1 cellular context compared by ENCODE assay signal in the genomic region with DNA sequence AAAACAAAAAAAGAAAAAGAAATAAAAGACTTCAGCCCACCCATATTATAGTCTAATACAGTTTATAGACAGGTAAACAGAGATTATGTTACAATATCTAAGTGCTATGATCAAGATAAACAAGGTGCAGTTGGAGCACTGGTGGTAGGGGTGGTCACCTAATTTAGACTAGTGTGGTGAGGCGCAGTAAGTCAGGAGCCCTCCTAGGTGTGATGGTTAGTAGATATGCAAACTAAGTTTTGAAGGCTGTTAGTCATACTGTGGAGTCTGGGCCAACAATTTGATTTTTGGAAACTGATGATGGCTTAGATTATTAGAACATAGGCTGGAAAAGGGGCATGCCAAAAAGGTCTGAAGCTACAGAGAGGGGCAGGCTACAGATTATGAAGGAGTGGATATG.
TF ChIP-seq lines count a peak whose summit lies in the region.

No MANE protein-coding gene starts in this region.

TF ChIP-seq in K562, 482 proteins besides CTCF, POLR2A, EP300 and RAD21 (continued from another document):
- TF ChIP-seq, protein P1, sequence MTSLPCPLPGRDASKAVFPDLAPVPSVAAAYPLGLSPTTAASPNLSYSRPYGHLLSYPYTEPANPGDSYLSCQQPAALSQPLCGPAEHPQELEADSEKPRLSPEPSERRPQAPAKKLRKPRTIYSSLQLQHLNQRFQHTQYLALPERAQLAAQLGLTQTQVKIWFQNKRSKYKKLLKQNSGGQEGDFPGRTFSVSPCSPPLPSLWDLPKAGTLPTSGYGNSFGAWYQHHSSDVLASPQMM (CRISPR knock-in tag; IDR thresholded peaks at IDR 0.05), result no peak
- TF ChIP-seq BHLHE40 (IDR thresholded peaks at IDR 0.05; ENCODE audit: low read length) (no peak), NFXL1 (CRISPR knock-in tag; IDR thresholded peaks at IDR 0.05) (no peak), ZNF133 (CRISPR knock-in tag; IDR thresholded peaks at IDR 0.05) (no peak), U2AF2 (optimal IDR thresholded peaks at IDR 0.05; ENCODE audit: low read depth, low read length) (no peak), ARNT (IDR thresholded peaks at IDR 0.05) (no peak), MTA1 (IDR thresholded peaks at IDR 0.05; ENCODE audit: borderline replicate concordance) (no peak), ZC3H4 (CRISPR knock-in tag; IDR thresholded peaks at IDR 0.05; ENCODE audit: borderline replicate concordance) (no peak), MEF2D (tag; conservative IDR thresholded peaks at IDR 0.05; ENCODE audit: low read depth) (no peak), ZNF561 (CRISPR knock-in tag; conservative IDR thresholded peaks at IDR 0.05) (no peak), STAT5B (CRISPR knock-in tag; IDR thresholded peaks at IDR 0.05) (no peak)
- TF ChIP-seq, protein P2, sequence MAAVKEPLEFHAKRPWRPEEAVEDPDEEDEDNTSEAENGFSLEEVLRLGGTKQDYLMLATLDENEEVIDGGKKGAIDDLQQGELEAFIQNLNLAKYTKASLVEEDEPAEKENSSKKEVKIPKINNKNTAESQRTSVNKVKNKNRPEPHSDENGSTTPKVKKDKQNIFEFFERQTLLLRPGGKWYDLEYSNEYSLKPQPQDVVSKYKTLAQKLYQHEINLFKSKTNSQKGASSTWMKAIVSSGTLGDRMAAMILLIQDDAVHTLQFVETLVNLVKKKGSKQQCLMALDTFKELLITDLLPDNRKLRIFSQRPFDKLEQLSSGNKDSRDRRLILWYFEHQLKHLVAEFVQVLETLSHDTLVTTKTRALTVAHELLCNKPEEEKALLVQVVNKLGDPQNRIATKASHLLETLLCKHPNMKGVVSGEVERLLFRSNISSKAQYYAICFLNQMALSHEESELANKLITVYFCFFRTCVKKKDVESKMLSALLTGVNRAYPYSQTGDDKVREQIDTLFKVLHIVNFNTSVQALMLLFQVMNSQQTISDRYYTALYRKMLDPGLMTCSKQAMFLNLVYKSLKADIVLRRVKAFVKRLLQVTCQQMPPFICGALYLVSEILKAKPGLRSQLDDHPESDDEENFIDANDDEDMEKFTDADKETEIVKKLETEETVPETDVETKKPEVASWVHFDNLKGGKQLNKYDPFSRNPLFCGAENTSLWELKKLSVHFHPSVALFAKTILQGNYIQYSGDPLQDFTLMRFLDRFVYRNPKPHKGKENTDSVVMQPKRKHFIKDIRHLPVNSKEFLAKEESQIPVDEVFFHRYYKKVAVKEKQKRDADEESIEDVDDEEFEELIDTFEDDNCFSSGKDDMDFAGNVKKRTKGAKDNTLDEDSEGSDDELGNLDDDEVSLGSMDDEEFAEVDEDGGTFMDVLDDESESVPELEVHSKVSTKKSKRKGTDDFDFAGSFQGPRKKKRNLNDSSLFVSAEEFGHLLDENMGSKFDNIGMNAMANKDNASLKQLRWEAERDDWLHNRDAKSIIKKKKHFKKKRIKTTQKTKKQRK (IDR thresholded peaks at IDR 0.05; ENCODE audit: borderline replicate concordance, low read depth, low read length), result no peak
TF ChIP-seq in K562: peak in this region for 0.
